Comparison of ENCODE assay signal across 1 cellular context in genomic region chr22:29480512-29481264, GRCh38.
TF ChIP-seq lines count a peak whose summit lies in the region.

No MANE protein-coding gene starts in this region.

TF ChIP-seq in K562, 482 proteins besides CTCF, POLR2A, EP300 and RAD21 (continued from another document and continues in another):
- TF ChIP-seq CREB3L1 (IDR thresholded peaks at IDR 0.05; ENCODE audit: borderline replicate concordance, low read depth), result peak; percentile 84
- TF ChIP-seq KDM2B (CRISPR knock-in tag; IDR thresholded peaks at IDR 0.05), result no peak
- TF ChIP-seq PATZ1 (CRISPR knock-in tag; IDR thresholded peaks at IDR 0.05; ENCODE audit: borderline replicate concordance), result no peak
- no peak for TF ChIP-seq ELF2 (CRISPR knock-in tag; IDR thresholded peaks at IDR 0.05)
- no peak for TF ChIP-seq HSF4 (CRISPR knock-in tag; IDR thresholded peaks at IDR 0.05; ENCODE audit: borderline replicate concordance)
- no peak for TF ChIP-seq PML (IDR thresholded peaks at IDR 0.05; ENCODE audit: low read length)
- no peak for TF ChIP-seq ZBTB26 (CRISPR knock-in tag; IDR thresholded peaks at IDR 0.05)
- no peak for TF ChIP-seq ZNF609 (CRISPR knock-in tag; IDR thresholded peaks at IDR 0.05; ENCODE audit: borderline replicate concordance)
- TF ChIP-seq CHD1 (IDR thresholded peaks at IDR 0.05; ENCODE audit: low read length), result no peak
- TF ChIP-seq GATA2 (CRISPR knock-in tag; IDR thresholded peaks at IDR 0.05), result no peak
- TF ChIP-seq HOXB6 (CRISPR knock-in tag; IDR thresholded peaks at IDR 0.05; ENCODE audit: borderline replicate concordance), result no peak
- no peak for TF ChIP-seq U2AF1 (optimal IDR thresholded peaks at IDR 0.05; ENCODE audit: low read depth, low read length)
- TF ChIP-seq ZNF3 (CRISPR knock-in tag; IDR thresholded peaks at IDR 0.05), result no peak
- no peak for TF ChIP-seq NELFE (IDR thresholded peaks at IDR 0.05; ENCODE audit: insufficient read depth, insufficient read length)
- TF ChIP-seq POLR3A (IDR thresholded peaks at IDR 0.05; ENCODE audit: borderline replicate concordance, extremely low read depth, insufficient read depth, insufficient read length), result no peak
- TF ChIP-seq RFX5 (IDR thresholded peaks at IDR 0.05; ENCODE audit: low read depth, low read length), result no peak
- TF ChIP-seq MTF1 (CRISPR knock-in tag; IDR thresholded peaks at IDR 0.05; ENCODE audit: borderline replicate concordance), result no peak
- TF ChIP-seq ESRRB (CRISPR knock-in tag; IDR thresholded peaks at IDR 0.05; ENCODE audit: borderline replicate concordance), result no peak
- no peak for TF ChIP-seq KLF1 (tag; IDR thresholded peaks at IDR 0.05)
- no peak for TF ChIP-seq NFIX (CRISPR knock-in tag; IDR thresholded peaks at IDR 0.05; ENCODE audit: low read depth)
- TF ChIP-seq CAMTA2 (CRISPR knock-in tag; conservative IDR thresholded peaks at IDR 0.05), result no peak
- no peak for TF ChIP-seq ZNF239 (CRISPR knock-in tag; IDR thresholded peaks at IDR 0.05)
- TF ChIP-seq E2F1 (CRISPR knock-in tag; IDR thresholded peaks at IDR 0.05), result peak; percentile 80
- no peak for TF ChIP-seq ZNF449 (CRISPR knock-in tag; IDR thresholded peaks at IDR 0.05)
- TF ChIP-seq OTX1 (CRISPR knock-in tag; IDR thresholded peaks at IDR 0.05), result no peak
- TF ChIP-seq ADNP (tag; IDR thresholded peaks at IDR 0.05), result no peak
- no peak for TF ChIP-seq PTRF (tag; IDR thresholded peaks at IDR 0.05)
- no peak for TF ChIP-seq STAT5A (IDR thresholded peaks at IDR 0.05; ENCODE audit: borderline replicate concordance, low read length)
- TF ChIP-seq ZNF121 (CRISPR knock-in tag; conservative IDR thresholded peaks at IDR 0.05), result no peak
- TF ChIP-seq FUS (optimal IDR thresholded peaks at IDR 0.05; ENCODE audit: low read depth, low read length), result no peak
- TF ChIP-seq RBM22 (IDR thresholded peaks at IDR 0.05; ENCODE audit: low read depth, low read length, poor library complexity, severe bottlenecking), result no peak
- no peak for TF ChIP-seq KLF16 (IDR thresholded peaks at IDR 0.05)
- TF ChIP-seq ZNF707 (CRISPR knock-in tag; conservative IDR thresholded peaks at IDR 0.05), result no peak
- no peak for TF ChIP-seq GTF3C2 (IDR thresholded peaks at IDR 0.05; ENCODE audit: borderline replicate concordance, extremely low read depth, insufficient read length)
- no peak for TF ChIP-seq ZNF23 (CRISPR knock-in tag; IDR thresholded peaks at IDR 0.05)
- TF ChIP-seq NFE2 (IDR thresholded peaks at IDR 0.05; ENCODE audit: low read depth), result no peak
- peak; percentile 96 for TF ChIP-seq ZNF282 (CRISPR knock-in tag; IDR thresholded peaks at IDR 0.05)
- TF ChIP-seq RBM25 (IDR thresholded peaks at IDR 0.05; ENCODE audit: low read depth, low read length, severe bottlenecking), result peak; percentile 95
- TF ChIP-seq MCM3 (IDR thresholded peaks at IDR 0.05), result no peak
- TF ChIP-seq ESRRA (IDR thresholded peaks at IDR 0.05; ENCODE audit: borderline replicate concordance, low read depth), result peak; percentile 22; the same call in 1 of the 2 replicates
- no peak for TF ChIP-seq ZBTB5 (IDR thresholded peaks at IDR 0.05)
- TF ChIP-seq MAZ (CRISPR knock-in tag; conservative IDR thresholded peaks at IDR 0.05 in 1 of 2, IDR thresholded peaks at IDR 0.05 in 1 of 2), result peak in 1 of 2 experiments; percentile 68; a peak in 2 of 4 replicates
- no peak for TF ChIP-seq ZNF655 (CRISPR knock-in tag; IDR thresholded peaks at IDR 0.05)
- TF ChIP-seq DEAF1 (CRISPR knock-in tag; IDR thresholded peaks at IDR 0.05), result no peak
- no peak for TF ChIP-seq ZNF780A (CRISPR knock-in tag; IDR thresholded peaks at IDR 0.05)
- TF ChIP-seq ZNF133 (CRISPR knock-in tag; IDR thresholded peaks at IDR 0.05), result no peak
